Comparison of ENCODE assay signal across 25 cellular contexts in genomic region chr12:94280063-94280462, GRCh38.
DNase-seq lines count a peak whose midpoint lies in the region; ATAC-seq and TF ChIP-seq lines count a peak whose summit lies in the region.
"Had no signal": no experiment of that assay in that cellular context is flagged by ENCODE, and none has a peak within 500 bp of the region (broad histone marks: within the 10 kb centered on the region; RNA-seq: fewer than 3 reads in every experiment).

No MANE protein-coding gene starts in this region.

- 91 to 94% methylated on average over 7 of the region's 7 CpGs for WGBS in testis, 2 donors

- H3K27me3 Mint-ChIP-seq in CD4-positive, CD25-positive, alpha-beta regulatory T cell: no peaks in the 10 kb centered on the region
- H3K27me3 Mint-ChIP-seq in immature natural killer cell (ENCODE audit: low read depth in 3 of 3) (peaks cover 0 to 7% (median 2%) of the 10 kb centered on the region in 3 donors), T-helper 17 cell (no peaks in the 10 kb centered on the region)
- H3K27me3 Mint-ChIP-seq: CD4-positive, alpha-beta T cell had no signal

- H2AFZ ChIP-seq in MM.1S (ENCODE audit: low read length): no peak overlapping the region

- H3K36me3 Mint-ChIP-seq in CD4-positive, CD25-positive, alpha-beta regulatory T cell: peaks cover 34% of the 10 kb centered on the region
- H3K36me3 Mint-ChIP-seq in immature natural killer cell: peaks cover 11 to 29% (median 20%) of the 10 kb centered on the region in 3 donors
- H3K36me3 Mint-ChIP-seq in T-helper 17 cell (ENCODE audit: low read depth): peaks cover 9% of the 10 kb centered on the region

- H3K9me2 ChIP-seq in MM.1S (replicated peaks; ENCODE audit: insufficient read depth, low read length): no peaks in the 10 kb centered on the region

- DNase-seq in CD4-positive, CD25-positive, alpha-beta regulatory T cell: no peak
- DNase-seq in NB4 (ENCODE audit: low read depth): peak; percentile 73
- DNase-seq in immature natural killer cell: no peak
- no peak for DNase-seq in left ventricle myocardium inferior
- no peak for DNase-seq in testis
- DNase-seq in T-helper 17 cell: no peak
- DNase-seq in MM.1S: no peak
- DNase-seq: BE2C; CD4-positive, alpha-beta T cell; COR-L47; DMS53; GOT3; HFFc6; IMR-90; NCI-H1105; NCI-H146; NCI-H2029 treated with DMSO at 0.1 percent for 48 hours; NCI-H446 treated with DMSO at 0.1 percent for 48 hours; NCI-H526; Right ventricle myocardium superior; RPMI8226; T-helper 1 cell had no signal

- H3K4me2 ChIP-seq in MM.1S (ENCODE audit: low read depth, low read length): no peak overlapping the region
- H3K4me2 ChIP-seq: KMS-11 had no signal

- no peak overlapping the region for H3K4me3 Mint-ChIP-seq in CD4-positive, CD25-positive, alpha-beta regulatory T cell
- H3K4me3 Mint-ChIP-seq in immature natural killer cell: no peak overlapping the region
- no peak overlapping the region for H3K4me3 Mint-ChIP-seq in T-helper 17 cell
- H3K4me3 Mint-ChIP-seq: CD4-positive, alpha-beta T cell; HFFc6 had no signal

- H4K20me1 ChIP-seq in MM.1S (ENCODE audit: insufficient read depth, low read length): no peaks in the 10 kb centered on the region

- no peak overlapping the region for H3K27ac ChIP-seq in CD4-positive, CD25-positive, alpha-beta regulatory T cell (ENCODE audit: insufficient read depth, low read length, poor library complexity, severe bottlenecking)
- H3K27ac ChIP-seq in left ventricle myocardium inferior (replicated peaks): no peak overlapping the region
- H3K27ac ChIP-seq in testis: no peak overlapping the region
- H3K27ac ChIP-seq in MM.1S (ENCODE audit: low read length): no peak overlapping the region
- H3K27ac ChIP-seq: KMS-11, SJSA1 had no signal

- H3K9ac ChIP-seq in MM.1S (ENCODE audit: low read length): no peak overlapping the region
- H3K9ac ChIP-seq: KMS-11 had no signal

- H3K9me3 ChIP-seq in CD4-positive, CD25-positive, alpha-beta regulatory T cell (ENCODE audit: control insufficient read depth in 2 of 2, low read length in 2 of 2): no peaks in the 10 kb centered on the region
- H3K9me3 ChIP-seq in left ventricle myocardium inferior (replicated peaks) (no peaks in the 10 kb centered on the region), testis (no peaks in the 10 kb centered on the region), T-helper 17 cell (ENCODE audit: control insufficient read depth, low read length, poor library complexity, severe bottlenecking) (no peaks in the 10 kb centered on the region), MM.1S (replicated peaks; ENCODE audit: insufficient read depth, low read length) (no peaks in the 10 kb centered on the region)
- H3K9me3 ChIP-seq: BE2C, HAP-1, SJSA1 had no signal

- ATAC-seq in CD4-positive, CD25-positive, alpha-beta regulatory T cell (ENCODE audit: low read depth in 2 of 2): no peak
- ATAC-seq in T-helper 17 cell: no peak

- H3K27ac Mint-ChIP-seq in CD4-positive, CD25-positive, alpha-beta regulatory T cell: peak overlapping the region in 2 of 3 donors; percentile 7 to 43
- H3K27ac Mint-ChIP-seq in immature natural killer cell (peak overlapping the region in 5 of 6 donors; percentile 13 to 71 (median 54)), T-helper 17 cell (no peak overlapping the region)
- H3K27ac Mint-ChIP-seq: CD4-positive, alpha-beta T cell; HFFc6 had no signal

- intact Hi-C loops in left ventricle myocardium inferior (cut with micrococcal nuclease) (no loop called here), testis (cut with DNase I; ENCODE audit: low total_unique reads) (no loop called here)

- H3K9me3 Mint-ChIP-seq in CD4-positive, CD25-positive, alpha-beta regulatory T cell: no peaks in the 10 kb centered on the region
- H3K9me3 Mint-ChIP-seq in immature natural killer cell: no peaks in the 10 kb centered on the region
- H3K9me3 Mint-ChIP-seq: CD4-positive, alpha-beta T cell; HFFc6 had no signal

- H3K4me1 Mint-ChIP-seq in CD4-positive, CD25-positive, alpha-beta regulatory T cell: peaks cover 12 to 28% (median 23%) of the 10 kb centered on the region in 4 donors
- H3K4me1 Mint-ChIP-seq in immature natural killer cell: peaks cover 31 to 39% of the 10 kb centered on the region in 2 donors
- peaks cover 30% of the 10 kb centered on the region for H3K4me1 Mint-ChIP-seq in T-helper 17 cell

- H3K4me1 ChIP-seq in CD4-positive, CD25-positive, alpha-beta regulatory T cell (ENCODE audit: control insufficient read depth, insufficient read depth, low read length, poor library complexity, severe bottlenecking): peaks cover 15% of the 10 kb centered on the region
- peaks cover 15% of the 10 kb centered on the region for H3K4me1 ChIP-seq in left ventricle myocardium inferior
- no peaks in the 10 kb centered on the region for H3K4me1 ChIP-seq in testis
- H3K4me1 ChIP-seq in MM.1S (ENCODE audit: low read length): no peaks in the 10 kb centered on the region
- H3K4me1 ChIP-seq: BE2C, SJSA1 had no signal

- H3F3A ChIP-seq in MM.1S (ENCODE audit: insufficient read depth, low read length): no peaks in the 10 kb centered on the region

- H3K79me2 ChIP-seq in MM.1S (ENCODE audit: low read length): peaks cover 13% of the 10 kb centered on the region

- H3K4me3 ChIP-seq in CD4-positive, CD25-positive, alpha-beta regulatory T cell (ENCODE audit: low read depth, low read length): no peak overlapping the region
- H3K4me3 ChIP-seq in NB4 (ENCODE audit: low read depth, low read length) (no peak overlapping the region), left ventricle myocardium inferior (no peak overlapping the region), testis (no peak overlapping the region), MM.1S (ENCODE audit: low read length) (no peak overlapping the region)
- H3K4me3 ChIP-seq: HAP-1, SJSA1 had no signal

- H3K27me3 ChIP-seq in CD4-positive, CD25-positive, alpha-beta regulatory T cell (ENCODE audit: control insufficient read depth, insufficient read depth, low read length): no peaks in the 10 kb centered on the region
- H3K27me3 ChIP-seq in left ventricle myocardium inferior (ENCODE audit: low read depth) (no peaks in the 10 kb centered on the region), testis (no peaks in the 10 kb centered on the region), MM.1S (replicated peaks; ENCODE audit: insufficient read depth, low read length) (no peaks in the 10 kb centered on the region)
- H3K27me3 ChIP-seq: BE2C, SJSA1 had no signal

- no peak for TF ChIP-seq CTCF in NB4 (IDR thresholded peaks at IDR 0.05; ENCODE audit: low read depth, low read length)
- no peak for TF ChIP-seq CTCF in left ventricle myocardium inferior (IDR thresholded peaks at IDR 0.05; ENCODE audit: borderline replicate concordance)
- no peak for TF ChIP-seq CTCF in testis (IDR thresholded peaks at IDR 0.05)
- TF ChIP-seq CTCF in MM.1S (IDR thresholded peaks at IDR 0.05; ENCODE audit: low read length): no peak

- TF ChIP-seq POLR2A in NB4 (IDR thresholded peaks at IDR 0.05; ENCODE audit: extremely low read depth, insufficient read length) (no peak), testis (IDR thresholded peaks at IDR 0.05) (no peak)

- H3K36me3 ChIP-seq in CD4-positive, CD25-positive, alpha-beta regulatory T cell (ENCODE audit: control insufficient read depth, insufficient read depth, low read length): peaks cover 3% of the 10 kb centered on the region
- H3K36me3 ChIP-seq in left ventricle myocardium inferior (no peaks in the 10 kb centered on the region), testis (ENCODE audit: low read depth, missing control alignments) (no peaks in the 10 kb centered on the region), MM.1S (replicated peaks; ENCODE audit: insufficient read depth, low read length) (0 out of 2 replicates have a peak, but pooled peaks cover 6% of the 10 kb centered on the region)
- H3K36me3 ChIP-seq: BE2C, HAP-1, SJSA1 had no signal
